Comparison of ENCODE assay signal across 29 cellular contexts in the genomic region with DNA sequence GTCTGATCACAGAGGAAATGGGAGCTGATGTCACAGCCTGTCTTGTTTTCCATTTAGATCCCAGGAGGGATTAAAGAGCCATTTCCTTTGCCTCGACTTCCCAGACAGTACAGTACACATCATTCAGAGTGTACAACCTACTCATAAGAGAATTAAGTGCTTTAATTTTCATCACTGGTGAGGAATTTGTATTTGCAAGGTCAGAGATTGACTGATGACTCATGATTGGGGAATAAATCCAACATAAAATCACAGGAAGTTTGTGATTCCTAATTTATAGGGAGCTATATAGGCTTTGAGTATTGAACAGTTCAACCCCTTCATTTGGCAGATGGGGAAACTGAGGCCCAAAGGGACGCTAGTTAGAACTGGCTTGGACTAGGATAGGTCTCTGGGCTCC. TPM values are rescaled to one million over a fixed set of nuclear protein-coding genes. Genes with fewer than 3 reads are reported as not detected.
"Had no signal": no experiment of that assay in that cellular context is flagged by ENCODE, and none has a peak within 500 bp of the region (broad histone marks: within the 10 kb centered on the region; RNA-seq: fewer than 3 reads in every experiment).

No MANE protein-coding gene starts in this region.

- H3K4me3 ChIP-seq: cardiac muscle cell, coronary artery, dorsolateral prefrontal cortex, heart left ventricle, left lung, lower lobe of right lung, mucosa of descending colon, right atrium auricular region, suprapubic skin, tibial artery, upper lobe of right lung had no signal

- H3K36me3 ChIP-seq: cardiac muscle cell, heart left ventricle, left lung, lower lobe of right lung, right atrium auricular region, suprapubic skin, tibial artery, upper lobe of right lung had no signal

- DNase-seq: activated CD4-positive, alpha-beta T cell treated with anti-CD3 and anti-CD28 coated beads for 48 hours; activated CD4-positive, alpha-beta T cell treated with anti-CD3 and anti-CD28 coated beads, Interleukin-2, amount 50 U/mL, for 48 hours; activated CD8-positive, alpha-beta memory T cell treated with anti-CD3 and anti-CD28 coated beads for 24 hours; activated effector memory CD4-positive, alpha-beta T cell treated with Interleukin-2 at 50 U/mL for 16 hours; activated naive CD4-positive, alpha-beta T cell treated with Interleukin-2 at 50 U/mL for 16 hours; anterior cingulate cortex; cerebellar nuclear complex; dorsolateral prefrontal cortex; effector memory CD4-positive, alpha-beta T cell; heart left ventricle; hypothalamus; immature natural killer cell; left lung; lower lobe of right lung; mesendoderm; mucosa of descending colon; stimulated activated CD4-positive, alpha-beta T cell treated with anti-CD3 and anti-CD28 coated beads, Interleukin-15, amount 100 ng/mL, for 24 hours; stimulated activated CD4-positive, alpha-beta T cell treated with anti-CD3 and anti-CD28 coated beads, Interleukin-2, amount 100 ng/mL, for 24 hours; stimulated activated naive CD4-positive, alpha-beta T cell; tibial artery; upper lobe of right lung had no signal

- ATAC-seq: esophagus mucosa; heart left ventricle; left lung; lower lobe of right lung; mucosa of descending colon; natural killer cell treated with Interleukin-12 subunit alpha and Interleukin-12 subunit beta and Interleukin-15 and Interleukin-18, amount 100 ng/mL, for 72 hours; upper lobe of right lung had no signal

- H3K27ac ChIP-seq: cardiac muscle cell, coronary artery, dorsolateral prefrontal cortex, heart left ventricle, left lung, lower lobe of right lung, right atrium auricular region, suprapubic skin, tibial artery, upper lobe of right lung, VCaP had no signal

- H3K27me3 ChIP-seq: right atrium auricular region, suprapubic skin had no signal

- H3K9me3 ChIP-seq: heart left ventricle, left lung, lower lobe of right lung, mucosa of descending colon, right atrium auricular region, suprapubic skin, tibial artery, upper lobe of right lung had no signal

RNA-seq across cellular contexts. Expression of a gene that starts 54.2 kb away (rescaled TPM):
- total RNA-seq: left lung; natural killer cell treated with Interleukin-12 subunit alpha and Interleukin-12 subunit beta and Interleukin-15 and Interleukin-18, amount 100 ng/mL, for 72 hours; pulmonary artery endothelial cell; upper lobe of right lung had no signal
- polyA plus RNA-seq: immature natural killer cell had no signal
